ENCODE assay signal across 25 cellular contexts in the genomic region with DNA sequence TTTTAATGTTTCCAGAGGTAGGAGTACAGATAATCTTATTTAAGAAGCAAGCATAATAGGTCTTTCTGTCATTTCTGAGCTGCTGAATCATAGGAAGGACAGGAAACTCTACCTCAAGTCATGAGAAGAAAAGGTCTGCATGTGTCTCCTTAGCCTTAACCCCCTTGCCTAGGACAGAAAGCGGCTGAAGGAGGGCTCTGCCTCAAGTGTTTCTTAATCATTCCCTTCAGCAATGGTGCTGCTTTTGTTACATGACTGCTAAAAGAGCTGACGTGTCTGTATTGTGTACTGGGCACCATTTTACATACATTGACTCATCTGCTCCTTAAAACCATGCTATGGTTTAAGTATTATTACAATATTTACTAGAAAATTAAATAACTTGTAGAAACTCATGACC.
A peak's percentile ranks its signal among the peaks of the same experiment; 100 is the strongest.
DNase-seq lines count a peak whose midpoint lies in the region; FAIRE-seq and TF ChIP-seq lines count a peak whose summit lies in the region.
"Had no signal": no experiment of that assay in that cellular context is flagged by ENCODE, and none has a peak within 500 bp of the region (broad histone marks: within the 10 kb centered on the region; RNA-seq: fewer than 3 reads in every experiment).

No MANE protein-coding gene starts in this region.

- H3K4me1 Mint-ChIP-seq in chondrocyte (ENCODE audit: low read depth) (peaks cover 38% of the 10 kb centered on the region), CD14-positive monocyte (no peaks in the 10 kb centered on the region)
- H3K4me1 Mint-ChIP-seq: CD4-positive, alpha-beta memory T cell had no signal

- DNase-seq in Daoy (ENCODE audit: low read depth) = peak; percentile 15
- peak; percentile 53 for DNase-seq in NCI-H69 (lab: John Stamatoyannopoulos, UW)
- DNase-seq in chondrocyte (ENCODE audit: low spot score) = no peak
- peak; percentile 11 for DNase-seq in kidney tubule cell (ENCODE audit: low spot score)
- DNase-seq in CD14-positive monocyte (ENCODE audit: low spot score) = no peak
- no peak for DNase-seq in D721Med (ENCODE audit: insufficient read length, low spot score)
- DNase-seq in effector CD4-positive, alpha-beta T cell = no peak
- no peak for DNase-seq in pons (ENCODE audit: low spot score)
- DNase-seq: AML-193; CD4-positive, alpha-beta memory T cell; DMS79 treated with DMSO at 0.1 percent for 48 hours; H9; Karpas-422; NCI-H1092 treated with DMSO at 0.1 percent for 48 hours; NCI-H1436; NCI-H187; NCI-H2081 treated with DMSO at 0.1 percent for 48 hours; NCI-H2171; NCI-H345; NCI-H774; SIG-M5 had no signal

- no peaks in the 10 kb centered on the region for H3K27me3 Mint-ChIP-seq in chondrocyte (ENCODE audit: low read depth)
- H3K27me3 Mint-ChIP-seq in CD14-positive monocyte (ENCODE audit: low read depth in 3 of 3) = peaks cover 0 to 2% (median 0%) of the 10 kb centered on the region in 3 donors
- H3K27me3 Mint-ChIP-seq: CD4-positive, alpha-beta memory T cell had no signal

- TF ChIP-seq CTCF in chondrocyte (IDR thresholded peaks at IDR 0.05) (no peak), CD14-positive monocyte (IDR thresholded peaks at IDR 0.05) (no peak), D721Med (IDR thresholded peaks at IDR 0.05; ENCODE audit: insufficient read depth, missing control alignments) (no peak)

- peak overlapping the region; percentile 59 for H3K27ac Mint-ChIP-seq in chondrocyte (ENCODE audit: unreplicated experiment)
- no peak overlapping the region for H3K27ac Mint-ChIP-seq in CD14-positive monocyte
- H3K27ac Mint-ChIP-seq: CD4-positive, alpha-beta memory T cell had no signal

- H3K4me3 Mint-ChIP-seq in chondrocyte (ENCODE audit: unreplicated experiment) (no peak overlapping the region), CD14-positive monocyte (no peak overlapping the region)
- H3K4me3 Mint-ChIP-seq: CD4-positive, alpha-beta memory T cell; GM23338; H9 had no signal

- FAIRE-seq in D721Med (lab: Jason Lieb, UNC) = no peak
- FAIRE-seq: A549, GM19239, RCC 7860 had no signal

- H3K9me3 Mint-ChIP-seq in chondrocyte (ENCODE audit: low read depth) (no peaks in the 10 kb centered on the region), CD14-positive monocyte (peaks cover 0 to 4% (median 1%) of the 10 kb centered on the region in 7 donors)
- H3K9me3 Mint-ChIP-seq: GM23338, H9 had no signal

- H3K36me3 Mint-ChIP-seq in chondrocyte (ENCODE audit: low read depth) (no peaks in the 10 kb centered on the region), CD14-positive monocyte (no peaks in the 10 kb centered on the region)
- H3K36me3 Mint-ChIP-seq: CD4-positive, alpha-beta memory T cell had no signal

- intact Hi-C loops in CD14-positive monocyte (cut with micrococcal nuclease) = no loop called here

Comparison
In these comparisons a context has a peak if more than half of its experiments do, and no peak if none do; other contexts are left out.
1. DNase-seq: peak in Daoy (single experiment), NCI-H69 (single experiment) and kidney tubule cell (single experiment); none in chondrocyte (single experiment), CD14-positive monocyte (single experiment), D721Med (single experiment), effector CD4-positive, alpha-beta T cell (single experiment) and pons (single experiment).